ENCODE assay signal across 15 cellular contexts in genomic region chr15:98905981-98906711, GRCh38.
DNase-seq lines count a peak whose midpoint lies in the region; ATAC-seq and TF ChIP-seq lines count a peak whose summit lies in the region.
"Had no signal": no experiment of that assay in that cellular context is flagged by ENCODE, and none has a peak within 500 bp of the region (broad histone marks: within the 10 kb centered on the region; RNA-seq: fewer than 3 reads in every experiment).

No MANE protein-coding gene starts in this region.

- H3K4me1 ChIP-seq in RWPE2 (ENCODE audit: insufficient read depth, poor library complexity, severe bottlenecking) (peaks cover 56% of the 10 kb centered on the region), esophagus squamous epithelium (peaks cover 21 to 87% (median 49%) of the 10 kb centered on the region in 3 donors), skeletal muscle satellite cell (ENCODE audit: control insufficient read depth, insufficient read depth, low read length) (peaks cover 50% of the 10 kb centered on the region)

- H3K27ac ChIP-seq in RWPE2 (ENCODE audit: poor library complexity, severe bottlenecking): peak overlapping the region; percentile 100
- H3K27ac ChIP-seq in esophagus squamous epithelium: peak overlapping the region in 3 of 4 donors; percentile 50 to 62 (median 60)
- H3K27ac ChIP-seq: psoas muscle, WERI-Rb-1 had no signal

- TF ChIP-seq CTCF in RWPE2 (IDR thresholded peaks at IDR 0.05; ENCODE audit: poor library complexity, severe bottlenecking): no peak
- TF ChIP-seq CTCF in esophagus squamous epithelium (IDR thresholded peaks at IDR 0.05): no peak

- DNase-seq in ELR (ENCODE audit: low read depth) (peak; percentile 54), RWPE2 (ENCODE audit: low spot score) (no peak), esophagus squamous epithelium (lab: John Stamatoyannopoulos, UW) (no peak), occipital lobe (lab: John Stamatoyannopoulos, UW) (no peak), NCI-H1092 treated with DMSO at 0.1 percent for 48 hours (lab: John Stamatoyannopoulos, UW) (no peak)
- DNase-seq in stimulated activated CD4-positive, alpha-beta T cell treated with anti-CD3 and anti-CD28 coated beads, Interleukin-2, amount 100 ng/mL, for 24 hours: no peak
- DNase-seq: CD4-positive, alpha-beta memory T cell; NCI-H2171; stimulated activated CD4-positive, alpha-beta T cell treated with anti-CD3 and anti-CD28 coated beads, Interleukin-4, amount 100 ng/mL, for 1 hour; WERI-Rb-1 had no signal

- H3K9me3 ChIP-seq in RWPE2 (ENCODE audit: severe bottlenecking) (no peaks in the 10 kb centered on the region), esophagus squamous epithelium (no peaks in the 10 kb centered on the region), skeletal muscle satellite cell (replicated peaks; ENCODE audit: low read length) (no peaks in the 10 kb centered on the region)
- H3K9me3 ChIP-seq: psoas muscle had no signal

- ATAC-seq in RWPE2 (ENCODE audit: low read depth) (peak; percentile 33), GM21526 (IDR thresholded peaks at IDR 0.05; ENCODE audit: low FRiP score, unreplicated experiment) (no peak)
- ATAC-seq: HCT116; stimulated activated effector memory CD8-positive, alpha-beta T cell treated with anti-CD3 and anti-CD28 coated beads, Interleukin-12 subunit alpha, Interleukin-12 subunit beta, amount 100 ng/mL, for 72 hours had no signal

- no peak for TF ChIP-seq POLR2A in esophagus squamous epithelium (IDR thresholded peaks at IDR 0.05)

- no peaks in the 10 kb centered on the region for H3K27me3 ChIP-seq in RWPE2 (ENCODE audit: insufficient read depth, poor library complexity, severe bottlenecking)
- H3K27me3 ChIP-seq in esophagus squamous epithelium: no peaks in the 10 kb centered on the region
- H3K27me3 ChIP-seq in skeletal muscle satellite cell (ENCODE audit: control insufficient read depth, insufficient read depth, low read length): no peaks in the 10 kb centered on the region

- peak overlapping the region; percentile 24 for H3K4me2 ChIP-seq in skeletal muscle satellite cell (ENCODE audit: low read length)

- peak overlapping the region; percentile 67 for H3K9ac ChIP-seq in skeletal muscle satellite cell (ENCODE audit: low read depth, low read length)

- 58 to 68% methylated on average over 6 to 7 of the region's 7 CpGs for WGBS in esophagus squamous epithelium, 2 donors

- intact Hi-C loops in esophagus squamous epithelium (cut with DNase I): loop anchor here (10.0 kb wide), 1 partner anchor 131 kb away; no protein-coding TSS in a partner anchor

- peaks cover 56% of the 10 kb centered on the region for H3K36me3 ChIP-seq in RWPE2 (ENCODE audit: low read depth)
- H3K36me3 ChIP-seq in esophagus squamous epithelium: peaks cover 0 to 37% (median 0%) of the 10 kb centered on the region in 3 donors
- H3K36me3 ChIP-seq in skeletal muscle satellite cell (ENCODE audit: insufficient read depth, low read length): peaks cover 38% of the 10 kb centered on the region

- H3K4me3 ChIP-seq in RWPE2 (ENCODE audit: severe bottlenecking) (no peak overlapping the region), esophagus squamous epithelium (no peak overlapping the region), skeletal muscle satellite cell (ENCODE audit: low read length) (no peak overlapping the region)
- H3K4me3 ChIP-seq: psoas muscle had no signal
